25 cellular contexts compared by ENCODE assay signal in genomic region chr2:19671311-19671710, GRCh38.
"Had no signal": no experiment of that assay in that cellular context is flagged by ENCODE, and none has a peak within 500 bp of the region (broad histone marks: within the 10 kb centered on the region; RNA-seq: fewer than 3 reads in every experiment).

No MANE protein-coding gene starts in this region.

- H3K36me3 Mint-ChIP-seq: natural killer cell; neural progenitor cell; stimulated activated naive B cell treated with anti-CD40 and anti-IgM and Interleukin-4, amounts not matched to agents 10 μg/mL and 1 μg/mL and 100 μg/mL, for 72 hours had no signal

- H3K9me3 Mint-ChIP-seq: natural killer cell; nephron; neural progenitor cell; stimulated activated naive B cell treated with anti-CD40 and anti-IgM and Interleukin-4, amounts not matched to agents 10 μg/mL and 1 μg/mL and 100 μg/mL, for 72 hours; stimulated activated naive CD8-positive, alpha-beta T cell treated with anti-CD3 and anti-CD28 coated beads, Interleukin-15, Interleukin-2, amounts not matched to agents 100 ng/mL and 50 ng/mL, for 24 hours had no signal

- H3K27me3 ChIP-seq: neural progenitor cell, ovary, right lobe of liver, stomach, thyroid gland, tibial nerve, upper lobe of left lung, vagina had no signal

- H3K9me3 ChIP-seq: ovary, psoas muscle, right lobe of liver, sigmoid colon, stomach, thoracic aorta, thyroid gland, tibial nerve, upper lobe of left lung, vagina had no signal

- H3K27ac Mint-ChIP-seq: natural killer cell; neural progenitor cell; progenitor cell of endocrine pancreas; stimulated activated naive B cell treated with anti-CD40 and anti-IgM and Interleukin-4, amounts not matched to agents 10 μg/mL and 1 μg/mL and 100 μg/mL, for 72 hours; stimulated activated naive CD8-positive, alpha-beta T cell treated with anti-CD3 and anti-CD28 coated beads, Interleukin-15, Interleukin-2, amounts not matched to agents 100 ng/mL and 50 ng/mL, for 24 hours had no signal

- H3K27ac ChIP-seq: neural progenitor cell, ovary, parathyroid adenoma, psoas muscle, right lobe of liver, stomach, thoracic aorta, thyroid gland, tibial nerve, upper lobe of left lung, vagina had no signal

- H3K4me1 ChIP-seq: parathyroid adenoma, psoas muscle, stomach, thyroid gland, upper lobe of left lung had no signal

- H3K36me3 ChIP-seq: neural progenitor cell, ovary, right lobe of liver, sigmoid colon, stomach, thoracic aorta, thyroid gland, tibial nerve, upper lobe of left lung, vagina had no signal

- H3K4me3 Mint-ChIP-seq: natural killer cell; nephron; neural progenitor cell; stimulated activated naive B cell treated with anti-CD40 and anti-IgM and Interleukin-4, amounts not matched to agents 10 μg/mL and 1 μg/mL and 100 μg/mL, for 72 hours; stimulated activated naive CD8-positive, alpha-beta T cell treated with anti-CD3 and anti-CD28 coated beads, Interleukin-15, Interleukin-2, amounts not matched to agents 100 ng/mL and 50 ng/mL, for 24 hours had no signal

- DNase-seq: natural killer cell; occipital lobe; ovary; psoas muscle; right cardiac atrium; right lobe of liver; sigmoid colon; small intestine; stimulated activated CD4-positive, alpha-beta T cell treated with anti-CD3 and anti-CD28 coated beads, Interleukin-15, amount 100 ng/mL, for 24 hours; stimulated activated CD4-positive, alpha-beta T cell treated with anti-CD3 and anti-CD28 coated beads, Interleukin-2, amount 100 ng/mL, for 24 hours; stimulated activated CD4-positive, alpha-beta T cell treated with anti-CD3 and anti-CD28 coated beads, Interleukin-2, amount 100 ng/mL, for 48 hours; stimulated activated CD4-positive, alpha-beta T cell treated with anti-CD3 and anti-CD28 coated beads, Interleukin-4, amount 100 ng/mL, for 24 hours; stimulated activated naive B cell treated with anti-CD40 and anti-IgM and Interleukin-4, amounts not matched to agents 10 μg/mL and 1 μg/mL and 100 μg/mL, for 72 hours; stimulated activated naive CD4-positive, alpha-beta T cell treated with Interleukin-2 at 50 U/mL for 16 hours; stomach; thyroid gland; upper lobe of left lung had no signal

- H3K27me3 Mint-ChIP-seq: progenitor cell of endocrine pancreas had no signal

- H3K9ac ChIP-seq: neural progenitor cell, parathyroid adenoma had no signal

- H3K4me3 ChIP-seq: neural progenitor cell, ovary, psoas muscle, right lobe of liver, sigmoid colon, stomach, thoracic aorta, thyroid gland, tibial nerve, upper lobe of left lung, vagina had no signal

- H3K4me1 Mint-ChIP-seq: natural killer cell; stimulated activated naive B cell treated with anti-CD40 and anti-IgM and Interleukin-4, amounts not matched to agents 10 μg/mL and 1 μg/mL and 100 μg/mL, for 72 hours had no signal

- ATAC-seq: psoas muscle; right cardiac atrium; right lobe of liver; stimulated activated naive B cell treated with anti-CD40 and anti-IgM and Interleukin-4, amounts not matched to agents 10 μg/mL and 1 μg/mL and 100 μg/mL, for 72 hours had no signal
